In genomic region chr1:39779821-39780220, GRCh38 we compare ENCODE assay signal across 14 cellular contexts.
"Had no signal": no experiment of that assay in that cellular context is flagged by ENCODE, and none has a peak within 500 bp of the region (broad histone marks: within the 10 kb centered on the region; RNA-seq: fewer than 3 reads in every experiment).

No MANE protein-coding gene starts in this region.

- H3K9ac ChIP-seq: SK-N-SH had no signal

- H3K4me2 ChIP-seq: SK-N-SH had no signal

- H3K9me2 ChIP-seq: SK-N-SH had no signal

- H3K9me3 ChIP-seq: SK-N-SH had no signal

- H3K27ac ChIP-seq: RWPE1 had no signal

- DNase-seq: MM.1S, NCI-H1092 treated with DMSO at 0.1 percent for 48 hours, NCI-H1436 treated with DMSO at 0.1 percent for 48 hours, NCI-H1694, NCI-H187 treated with DMSO at 0.1 percent for 48 hours, NCI-H2029 treated with DMSO at 0.1 percent for 48 hours, NCI-H2227 treated with DMSO at 0.1 percent for 48 hours, NCI-H524, NCI-H526 treated with DMSO at 0.1 percent for 48 hours, NCI-H748 treated with DMSO at 0.1 percent for 48 hours, SHP77, SK-N-SH, SW 1271 had no signal
